8 cellular contexts compared by ENCODE assay signal in the genomic region with DNA sequence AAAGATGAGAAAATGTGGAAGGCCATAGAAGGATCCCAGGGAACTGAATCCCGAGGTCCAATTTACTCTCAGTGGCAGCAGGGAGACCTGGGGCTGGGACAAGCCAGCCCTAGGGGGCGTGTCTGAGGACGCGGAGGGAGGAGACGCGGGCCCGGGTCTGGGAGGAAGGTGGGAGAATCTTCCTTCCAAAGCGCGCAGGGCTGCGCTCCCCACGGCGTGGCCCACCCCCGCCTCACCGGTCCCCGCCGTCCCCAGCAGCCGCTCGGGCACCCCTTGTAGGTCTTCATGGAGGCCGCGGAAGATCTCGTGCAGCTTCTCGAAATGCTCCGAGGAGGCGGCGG. TPM values are rescaled to one million over a fixed set of nuclear protein-coding genes. Genes with fewer than 3 reads are reported as not detected.
A peak's percentile ranks its signal among the peaks of the same experiment; 100 is the strongest.
DNase-seq lines count a peak whose midpoint lies in the region; ATAC-seq and TF ChIP-seq lines count a peak whose summit lies in the region.

No MANE protein-coding gene starts in this region.

- H3K4me1 Mint-ChIP-seq in activated CD8-positive, alpha-beta T cell treated with anti-CD3 and anti-CD28 coated beads for 36 hours (ENCODE audit: low read depth): peaks cover 26% of the 10 kb centered on the region

- H3K4me1 ChIP-seq in BLaER1 treated with 17β-estradiol and CSF1 and Interleukin-3, amounts not matched to agents 10 nM and 100 nM: peaks cover 19 to 61% (median 27%) of the 10 kb centered on the region in 10 experiments
- peaks cover 20% of the 10 kb centered on the region for H3K4me1 ChIP-seq in effector memory CD4-positive, alpha-beta T cell (ENCODE audit: control insufficient read depth, insufficient read depth, low read length, poor library complexity, severe bottlenecking)

- H3K9me3 Mint-ChIP-seq in activated CD8-positive, alpha-beta T cell treated with anti-CD3 and anti-CD28 coated beads for 36 hours: no peaks in the 10 kb centered on the region

- H3K27me3 ChIP-seq in BLaER1 treated with 17β-estradiol and CSF1 and Interleukin-3, amounts not matched to agents 10 nM and 100 nM: no peaks in the 10 kb centered on the region
- no peaks in the 10 kb centered on the region for H3K27me3 ChIP-seq in effector memory CD4-positive, alpha-beta T cell (replicated peaks; ENCODE audit: control insufficient read depth, insufficient read depth, low read length, poor library complexity, severe bottlenecking)

- H3K4me3 ChIP-seq in BLaER1 treated with 17β-estradiol and CSF1 and Interleukin-3, amounts not matched to agents 10 nM and 100 nM: peak overlapping the region; percentile 85 to 99 (median 93)
- peak overlapping the region; percentile 97 for H3K4me3 ChIP-seq in effector memory CD4-positive, alpha-beta T cell (ENCODE audit: insufficient read depth, low read depth, low read length, poor library complexity, severe bottlenecking)

- no peaks in the 10 kb centered on the region for H3K9me3 ChIP-seq in BLaER1 treated with 17β-estradiol and CSF1 and Interleukin-3, amounts not matched to agents 10 nM and 100 nM (replicated peaks in 1 of 11)
- H3K9me3 ChIP-seq in effector memory CD4-positive, alpha-beta T cell (ENCODE audit: control insufficient read depth, low read length): no peaks in the 10 kb centered on the region

- peak overlapping the region; percentile 83 for H3K4me3 Mint-ChIP-seq in activated CD8-positive, alpha-beta T cell treated with anti-CD3 and anti-CD28 coated beads for 36 hours

- H3K27me3 Mint-ChIP-seq in activated CD8-positive, alpha-beta T cell treated with anti-CD3 and anti-CD28 coated beads for 36 hours: no peaks in the 10 kb centered on the region

- TF ChIP-seq CTCF in activated CD8-positive, alpha-beta T cell treated with anti-CD3 and anti-CD28 coated beads for 36 hours (IDR thresholded peaks at IDR 0.05): no peak

- CTCF ChIA-PET in activated CD8-positive, alpha-beta T cell treated with anti-CD3 and anti-CD28 coated beads for 36 hours (lab: Charles Lee): interaction anchor here (1.1 to 2.1 kb wide), 9 partner anchors 13 to 103 kb away, joined by 3 to 9 read pairs (median 4); no protein-coding TSS in a partner anchor

- H4K20me1 ChIP-seq in BLaER1 treated with 17β-estradiol and CSF1 and Interleukin-3, amounts not matched to agents 10 nM and 100 nM: peaks cover 48 to 52% (median 51%) of the 10 kb centered on the region in 11 experiments; a peak in 21 of 22 replicates

- ATAC-seq in GM19324 (IDR thresholded peaks at IDR 0.05; ENCODE audit: low FRiP score, unreplicated experiment) (peak; percentile 38), HG03439 (IDR thresholded peaks at IDR 0.05; ENCODE audit: unreplicated experiment) (peak; percentile 41)
- ATAC-seq in activated CD8-positive, alpha-beta T cell treated with anti-CD3 and anti-CD28 coated beads for 36 hours: peak; percentile 53

- peaks cover 18% of the 10 kb centered on the region for H3K36me3 Mint-ChIP-seq in activated CD8-positive, alpha-beta T cell treated with anti-CD3 and anti-CD28 coated beads for 36 hours (ENCODE audit: low read depth)

- H3K36me3 ChIP-seq in BLaER1 treated with 17β-estradiol and CSF1 and Interleukin-3, amounts not matched to agents 10 nM and 100 nM: peaks cover 20 to 53% (median 33%) of the 10 kb centered on the region in 11 experiments
- peaks cover 12% of the 10 kb centered on the region for H3K36me3 ChIP-seq in effector memory CD4-positive, alpha-beta T cell (ENCODE audit: control insufficient read depth, insufficient read depth, low read length)

- peak overlapping the region; percentile 74 to 97 (median 91) for H3K4me2 ChIP-seq in BLaER1 treated with 17β-estradiol and CSF1 and Interleukin-3, amounts not matched to agents 10 nM and 100 nM

- DNase-seq in NCI-H526 (lab: John Stamatoyannopoulos, UW) (peak; percentile 70 to 83), lung microvascular endothelial cell (ENCODE audit: low read depth in 2 of 2) (peak; percentile 61 to 66)
- peak; percentile 56 for DNase-seq in activated CD8-positive, alpha-beta T cell treated with anti-CD3 and anti-CD28 coated beads for 36 hours
- DNase-seq in effector memory CD4-positive, alpha-beta T cell: peak; percentile 16 to 52 (median 41)
- DNase-seq in stimulated activated CD8-positive, alpha-beta memory T cell treated with anti-CD3 and anti-CD28 coated beads, Interleukin-2, amount 100 ng/mL, for 1 hour (ENCODE audit: low read depth in 2 of 2): peak; percentile 4 to 30

- H3K27ac Mint-ChIP-seq in activated CD8-positive, alpha-beta T cell treated with anti-CD3 and anti-CD28 coated beads for 36 hours: peak overlapping the region; percentile 78

- POLR2A ChIA-PET in activated CD8-positive, alpha-beta T cell treated with anti-CD3 and anti-CD28 coated beads for 36 hours (lab: Charles Lee): interaction anchor here (0.6 to 4.4 kb wide), 3 partner anchors 20 to 163 kb away, joined by 3 to 30 read pairs (median 3); a partner anchor contains a TSS

- H3K27ac ChIP-seq in BLaER1 treated with 17β-estradiol and CSF1 and Interleukin-3, amounts not matched to agents 10 nM and 100 nM: peak overlapping the region; percentile 88 to 100 (median 98)
- H3K27ac ChIP-seq in effector memory CD4-positive, alpha-beta T cell (ENCODE audit: insufficient read depth, low read length, poor library complexity, severe bottlenecking): peak overlapping the region; percentile 97

- intact Hi-C loops in activated CD8-positive, alpha-beta T cell treated with anti-CD3 and anti-CD28 coated beads for 36 hours (cut with micrococcal nuclease): no loop called here

- peak overlapping the region; percentile 87 to 100 (median 98) for H3K9ac ChIP-seq in BLaER1 treated with 17β-estradiol and CSF1 and Interleukin-3, amounts not matched to agents 10 nM and 100 nM

RNA-seq across cellular contexts. Expression of a gene that starts 0.3 kb away (rescaled TPM):
- 10 to 100 TPM; 57.3 to 59.7 TPM for total RNA-seq in activated CD8-positive, alpha-beta T cell treated with anti-CD3 and anti-CD28 coated beads for 36 hours
- 37.7 and 46.0 TPM in 2 replicates for total RNA-seq in lung microvascular endothelial cell

RNA-seq across cellular contexts. Expression of a gene that starts 21.5 kb away (rescaled TPM):
- total RNA-seq in activated CD8-positive, alpha-beta T cell treated with anti-CD3 and anti-CD28 coated beads for 36 hours: 10 to 100 TPM; 78.9 to 83.2 TPM
- 67.3 and 96.2 TPM in 2 replicates for total RNA-seq in lung microvascular endothelial cell

RNA-seq across cellular contexts. Expression of a gene that starts 27.6 kb away (rescaled TPM):
- not detected for total RNA-seq in activated CD8-positive, alpha-beta T cell treated with anti-CD3 and anti-CD28 coated beads for 36 hours
- under 0.01 TPM in 1 of 2 replicates, not detected in the other for total RNA-seq in lung microvascular endothelial cell

RNA-seq across cellular contexts. Expression of a gene that starts 54.4 kb away (rescaled TPM):
- total RNA-seq in activated CD8-positive, alpha-beta T cell treated with anti-CD3 and anti-CD28 coated beads for 36 hours: 1 to 10 TPM; 9.9 TPM
- total RNA-seq in lung microvascular endothelial cell: 33.8 and 39.7 TPM in 2 replicates

Comparison
In these comparisons a context has a peak if more than half of its experiments do, and no peak if none do; other contexts are left out.
1. Peak in every context shown above with its lines: DNase-seq, ATAC-seq, H3K4me3 ChIP-seq and H3K27ac ChIP-seq.
2. DNase-seq: peak in every context shown above with its lines; median percentile 76 in NCI-H526; 64 in lung microvascular endothelial cell; 56 in activated CD8-positive, alpha-beta T cell treated with anti-CD3 and anti-CD28 coated beads for 36 hours; 41 in effector memory CD4-positive, alpha-beta T cell; 17 in stimulated activated CD8-positive, alpha-beta memory T cell treated with anti-CD3 and anti-CD28 coated beads, Interleukin-2, amount 100 ng/mL, for 1 hour.